In the genomic region with DNA sequence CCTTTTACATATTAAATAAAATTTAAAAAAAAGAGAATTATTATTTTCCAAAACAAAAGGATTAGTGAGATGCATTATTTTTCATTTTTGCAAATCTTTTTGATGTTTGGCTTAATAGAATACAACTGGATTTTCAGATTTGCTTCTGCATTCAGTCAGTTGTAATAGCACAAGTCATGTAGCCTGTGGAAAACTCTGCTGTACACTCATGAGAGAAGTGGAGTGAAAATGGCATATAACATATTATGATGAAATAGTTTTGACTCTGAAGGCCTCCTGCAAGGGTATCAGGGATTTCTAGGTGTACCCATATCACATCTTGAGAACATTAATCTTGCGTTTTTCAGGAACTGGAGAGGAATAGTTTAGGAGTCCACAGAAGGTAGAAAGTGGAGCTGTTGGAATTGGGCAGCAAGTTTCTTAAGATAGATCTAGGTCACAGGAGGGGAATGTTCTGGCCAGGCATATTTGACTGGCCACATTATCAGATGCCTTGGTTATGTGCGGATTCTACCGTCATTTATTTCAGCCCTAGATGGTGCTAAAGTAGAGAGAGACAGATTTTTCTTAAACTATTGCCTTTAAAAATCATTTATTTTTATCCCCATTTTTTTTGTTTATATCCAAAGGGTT, we compare ENCODE assay signal across 13 cellular contexts. TPM values are rescaled to one million over a fixed set of nuclear protein-coding genes. Genes with fewer than 3 reads are reported as not detected.
DNase-seq lines count a peak whose midpoint lies in the region; ATAC-seq, FAIRE-seq and TF ChIP-seq lines count a peak whose summit lies in the region.
"Had no signal": no experiment of that assay in that cellular context is flagged by ENCODE, and none has a peak within 500 bp of the region (broad histone marks: within the 10 kb centered on the region; RNA-seq: fewer than 3 reads in every experiment).

No MANE protein-coding gene starts in this region.

- no peaks in the 10 kb centered on the region for H3K9me3 Mint-ChIP-seq in activated B cell treated with CpG ODN at 0.5 μM for 24 hours

- H3K9me3 ChIP-seq in psoas muscle: no peaks in the 10 kb centered on the region

- no peak overlapping the region for H3K4me3 Mint-ChIP-seq in activated B cell treated with CpG ODN at 0.5 μM for 24 hours

- ATAC-seq in activated B cell treated with CpG ODN at 0.5 μM for 24 hours (ENCODE audit: low read depth) (no peak), Right ventricle myocardium superior (ENCODE audit: poor library complexity) (peak; percentile 85), psoas muscle (peak; percentile 93 to 96 (median 94)), esophagus mucosa (no peak)
- ATAC-seq: PC-3; stimulated activated naive CD8-positive, alpha-beta T cell treated with anti-CD3 and anti-CD28 coated beads, Interleukin-15, Interleukin-2, amounts not matched to agents 100 U/mL and 50 U/mL, for 24 hours had no signal

- H3K27me3 ChIP-seq in psoas muscle (ENCODE audit: insufficient read depth in 3 of 3, low read length in 2 of 3): no peaks in the 10 kb centered on the region

- H3K4me1 ChIP-seq in psoas muscle: peaks cover 45% of the 10 kb centered on the region

- H3K4me3 ChIP-seq in psoas muscle: peak overlapping the region; percentile 8

- H3K27ac ChIP-seq in psoas muscle: peak overlapping the region; percentile 93
- H3K27ac ChIP-seq: HL-60 had no signal

- in situ Hi-C loops in GM13976 (cut with MboI; ENCODE audit: low sequenced_read_pairs, unreplicated experiment): no loop called here

- peaks cover 25% of the 10 kb centered on the region for H3K36me3 Mint-ChIP-seq in activated B cell treated with CpG ODN at 0.5 μM for 24 hours (ENCODE audit: low read depth)

- POLR2A ChIA-PET in activated B cell treated with CpG ODN at 0.5 μM for 24 hours (lab: Charles Lee): interaction anchor here (1.6 kb wide), 1 partner anchor 17 kb away, joined by 4 read pairs; a partner anchor contains a TSS

- no peak for TF ChIP-seq POLR2A in H54 (IDR thresholded peaks at IDR 0.05; ENCODE audit: low read depth, low read length)

- FAIRE-seq in H54 (lab: Jason Lieb, UNC) (peak; percentile 38), urothelium cell line (lab: Jason Lieb, UNC) (no peak)

- no peaks in the 10 kb centered on the region for H3K36me3 ChIP-seq in psoas muscle (ENCODE audit: insufficient read depth in 1 of 2, low read depth in 1 of 2)

- CTCF ChIA-PET in activated B cell treated with CpG ODN at 0.5 μM for 24 hours (lab: Charles Lee): no interaction called here

- peak overlapping the region; percentile 50 for H3K27ac Mint-ChIP-seq in activated B cell treated with CpG ODN at 0.5 μM for 24 hours

- peaks cover 66% of the 10 kb centered on the region for H3K4me1 Mint-ChIP-seq in activated B cell treated with CpG ODN at 0.5 μM for 24 hours

- 26 to 43% (median 33%) methylated on average over 3 of the region's 3 CpGs for WGBS in psoas muscle, 3 donors

- no peak for TF ChIP-seq CTCF in activated B cell treated with CpG ODN at 0.5 μM for 24 hours (IDR thresholded peaks at IDR 0.05)
- TF ChIP-seq CTCF in psoas muscle (IDR thresholded peaks at IDR 0.05): peak; percentile 4
- TF ChIP-seq CTCF in GM10266 (IDR thresholded peaks at IDR 0.05; ENCODE audit: control insufficient read depth, insufficient read depth, low read depth, missing control alignments): no peak
- no peak for TF ChIP-seq CTCF in GM13976 (IDR thresholded peaks at IDR 0.05; ENCODE audit: borderline replicate concordance, control extremely low read depth, extremely low read depth, insufficient read depth, missing control alignments)

- intact Hi-C loops in activated B cell treated with CpG ODN at 0.5 μM for 24 hours (cut with micrococcal nuclease) (no loop called here), Right ventricle myocardium superior (cut with DNase I) (no loop called here), psoas muscle (cut with DNase I) (no loop called here)

- no peaks in the 10 kb centered on the region for H3K27me3 Mint-ChIP-seq in activated B cell treated with CpG ODN at 0.5 μM for 24 hours

- no peak for DNase-seq in H54 (ENCODE audit: insufficient read length, low spot score)
- DNase-seq in activated B cell treated with CpG ODN at 0.5 μM for 24 hours: no peak
- no peak for DNase-seq in Right ventricle myocardium superior
- no peak for DNase-seq in psoas muscle
- DNase-seq in urothelium cell line (ENCODE audit: low spot score): no peak
- no peak for DNase-seq in GM10266 (ENCODE audit: extremely low spot score)
- no peak for DNase-seq in GM13976 (ENCODE audit: low spot score)
- DNase-seq: activated CD4-positive, alpha-beta T cell treated with anti-CD3 and anti-CD28 coated beads for 4 hours; PC-3; retina; stimulated activated naive CD8-positive, alpha-beta T cell treated with anti-CD3 and anti-CD28 coated beads, Interleukin-15, Interleukin-2, amounts not matched to agents 100 U/mL and 50 U/mL, for 24 hours had no signal

RNA-seq across cellular contexts. Expression of a gene that starts 16.4 kb away (rescaled TPM):
- total RNA-seq in activated B cell treated with CpG ODN at 0.5 μM for 24 hours (88.8 and 96.5 TPM in 2 replicates), Right ventricle myocardium superior (44.4 TPM), psoas muscle (10 to 100 TPM; 30.4 to 62.8 (median 45.4) TPM), esophagus mucosa (23.6 TPM)
- polyA plus RNA-seq in psoas muscle: 10 to 100 TPM in 1 of 3 donors, 1 to 10 TPM in 2; 4.1 to 12.4 (median 4.3) TPM

Comparison
In these comparisons a context has a peak if more than half of its experiments do, and no peak if none do; other contexts are left out.
1. ATAC-seq: peak in Right ventricle myocardium superior (single experiment) and psoas muscle (4 of 4); none in activated B cell treated with CpG ODN at 0.5 μM for 24 hours (single experiment) and esophagus mucosa (single experiment).